ENCODE assay signal across 8 cellular contexts in the genomic region with DNA sequence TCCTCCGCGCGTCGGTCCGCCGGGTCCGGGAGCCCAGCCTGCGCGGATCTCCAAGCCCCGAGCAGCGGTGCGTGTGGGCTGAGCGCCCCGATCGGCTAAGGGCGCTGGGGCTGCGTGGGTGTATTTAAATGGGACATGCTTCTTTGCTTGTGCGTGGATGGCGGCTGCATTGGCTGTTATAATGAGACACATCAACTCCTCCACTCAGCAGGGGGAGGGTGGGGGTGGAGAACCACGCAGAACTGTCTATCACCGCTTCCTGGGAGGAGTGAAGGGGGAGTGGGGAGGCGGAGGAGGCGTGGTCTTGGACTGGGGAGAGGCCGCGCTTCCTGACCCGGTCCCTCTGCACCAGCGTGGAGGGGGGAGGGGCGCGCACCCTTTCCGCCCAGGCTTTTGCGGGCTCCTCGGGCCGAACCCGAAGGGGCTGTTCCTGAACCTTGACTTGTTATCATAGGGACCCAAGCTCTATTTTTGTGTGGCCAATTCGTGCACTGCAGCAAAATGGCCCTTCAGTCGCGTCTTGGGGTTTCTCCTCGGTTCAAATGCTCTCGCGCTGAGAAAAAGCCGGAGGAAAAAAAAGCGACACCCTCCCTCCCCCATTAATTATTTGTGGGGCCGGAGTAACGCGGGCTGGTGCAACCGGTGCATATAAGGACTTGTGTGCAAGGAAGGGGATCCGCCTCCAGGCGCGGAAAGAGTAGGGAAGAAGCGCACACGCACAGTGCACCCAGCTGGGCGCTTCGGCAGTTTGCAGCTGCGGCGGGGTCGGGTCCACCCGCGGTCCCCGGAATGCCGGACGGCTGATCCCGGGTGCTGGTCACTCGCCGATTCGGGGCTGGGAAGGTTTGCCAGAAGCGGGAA. TPM values are rescaled to one million over a fixed set of nuclear protein-coding genes. Genes with fewer than 3 reads are reported as not detected.
DNase-seq lines count a peak whose midpoint lies in the region; ATAC-seq and TF ChIP-seq lines count a peak whose summit lies in the region.

A gene (minus strand): TSS at position 180 of the 861 bp plus-strand sequence. CDS start 342 bp downstream, outside the sequence.

- peaks cover 3% of the 10 kb centered on the region for H3K36me3 Mint-ChIP-seq in neural crest cell (ENCODE audit: low read depth)

- H3K4me3 Mint-ChIP-seq in neural crest cell = peak within 1 kb of the TSS; percentile 93

- peaks cover 3% of the 10 kb centered on the region for H3K9me3 Mint-ChIP-seq in neural crest cell

- peak; percentile 72 for ATAC-seq in GM21737 (IDR thresholded peaks at IDR 0.05; ENCODE audit: unreplicated experiment)

- no peaks in the 10 kb centered on the region for H3K36me3 ChIP-seq in stomach

- H3K27ac ChIP-seq in stomach = peak within 1 kb of the TSS; percentile 57 to 89 (median 86)

- peaks cover 49% of the 10 kb centered on the region for H3K4me1 Mint-ChIP-seq in neural crest cell

- TF ChIP-seq POLR2A in stomach (IDR thresholded peaks at IDR 0.05) = no peak

- DNase-seq in Daoy (ENCODE audit: low read depth) (peak; percentile 95), KG1 (lab: John Stamatoyannopoulos, UW) (peak; percentile 55), RPMI7951 (ENCODE audit: low read depth) (peak; percentile 92), fibroblast of the conjunctiva (ENCODE audit: low read depth) (peak; percentile 75), neural crest cell (ENCODE audit: low read depth, low spot score) (peak; percentile 79), stomach (peak; percentile 87)
- peak; percentile 91 for DNase-seq in activated effector memory CD4-positive, alpha-beta T cell treated with Interleukin-2 at 50 U/mL for 16 hours

- TF ChIP-seq EP300 in stomach (IDR thresholded peaks at IDR 0.05) = no peak

- H3K27me3 ChIP-seq in stomach = no peaks in the 10 kb centered on the region

- peak within 1 kb of the TSS; percentile 80 to 97 (median 84) for H3K4me3 ChIP-seq in stomach

- intact Hi-C loops in stomach (cut with DNase I; ENCODE audit: low total_unique reads) = no loop called here

- H3K9me3 ChIP-seq in stomach = no peaks in the 10 kb centered on the region

- peaks cover 11 to 47% (median 31%) of the 10 kb centered on the region in 4 donors for H3K4me1 ChIP-seq in stomach

- TF ChIP-seq CTCF in neural crest cell (conservative IDR thresholded peaks at IDR 0.05) (peak; percentile 59), stomach (IDR thresholded peaks at IDR 0.05) (peak in 2 of 7 experiments; percentile 9 to 25)

- H3K27ac Mint-ChIP-seq in neural crest cell (ENCODE audit: unreplicated experiment) = peak within 1 kb of the TSS; percentile 85

- 0 to 1% (median 0%) methylated on average over 38 to 66 of the region's 66 CpGs for WGBS in stomach, 5 donors

- peaks cover 23% of the 10 kb centered on the region for H3K27me3 Mint-ChIP-seq in neural crest cell (ENCODE audit: low read depth)

RNA-seq across cellular contexts. Expression of the gene that starts here (rescaled TPM):
- 7.0 and 8.7 TPM in 2 replicates for total RNA-seq in Daoy (2014; rRNA removed; shearing (Covaris generic))
- total RNA-seq in RPMI7951 (2014; rRNA removed; shearing (Covaris generic)) = 5.8 and 6.7 TPM in 2 replicates
- total RNA-seq in neural crest cell = 32.3 and 39.0 TPM in 2 replicates
- 10 to 100 TPM in 4 of 5 donors, 1 to 10 TPM in 1; 2.9 to 40.2 (median 19.6) TPM for total RNA-seq in stomach
- 1 to 10 TPM; 2.1 to 3.8 (median 3.4) TPM for polyA plus RNA-seq in stomach

Comparison
In these comparisons a context has a peak if more than half of its experiments do, and no peak if none do; other contexts are left out.
1. Peak in every context shown above with its lines: DNase-seq, ATAC-seq, H3K4me3 ChIP-seq and H3K27ac ChIP-seq.